ENCODE assay signal across 31 cellular contexts in the genomic region with DNA sequence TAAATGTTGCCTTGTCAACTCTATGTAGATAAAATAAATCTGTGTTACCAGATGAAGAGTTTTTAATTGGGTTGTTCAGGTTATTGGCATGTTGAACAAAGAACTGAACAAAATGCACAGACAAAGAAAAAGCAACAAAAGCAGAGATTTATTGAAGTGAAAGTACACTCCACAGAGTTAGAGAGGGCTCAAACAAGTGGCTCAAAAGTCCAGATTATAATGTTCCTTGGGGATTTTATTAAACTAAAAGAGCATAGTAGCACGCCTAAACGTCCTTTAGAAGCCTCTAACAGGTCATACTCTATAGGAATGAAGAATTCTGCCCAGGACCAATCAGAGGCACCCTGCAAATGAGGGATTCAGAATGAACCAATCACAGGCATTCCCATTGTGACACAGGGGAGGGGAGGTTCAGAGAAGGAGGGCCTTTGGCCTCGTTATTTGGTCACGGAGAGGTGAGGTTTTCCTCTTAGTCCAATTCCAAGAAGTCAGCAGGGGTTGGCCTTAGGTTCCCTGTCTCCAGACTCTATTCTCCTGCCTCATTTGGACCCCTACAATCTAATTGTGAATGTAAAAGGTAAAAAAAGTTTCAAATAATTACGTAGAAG. TPM values are rescaled to one million over a fixed set of nuclear protein-coding genes. Genes with fewer than 3 reads are reported as not detected.
"Had no signal": no experiment of that assay in that cellular context is flagged by ENCODE, and none has a peak within 500 bp of the region (broad histone marks: within the 10 kb centered on the region; RNA-seq: fewer than 3 reads in every experiment).

No MANE protein-coding gene starts in this region.

- H3K4me1 Mint-ChIP-seq: activated CD4-positive, alpha-beta memory T cell treated with anti-CD3 and anti-CD28 coated beads, Interleukin-2, amount 10 ng/mL, durations not matched to agents 7 days and 5 days; activated CD4-positive, alpha-beta T cell treated with anti-CD3 and anti-CD28 coated beads, Interleukin-2, amount 10 ng/mL, durations not matched to agents 7 days and 5 days; activated CD8-positive, alpha-beta memory T cell treated with anti-CD3 and anti-CD28 coated beads, Interleukin-2, amount 10 ng/mL, durations not matched to agents 7 days and 5 days had no signal

- H3K4me3 ChIP-seq: adrenal gland, body of pancreas, esophagus squamous epithelium, gastroesophageal sphincter, heart right ventricle had no signal

- H3K27ac Mint-ChIP-seq: activated CD4-positive, alpha-beta memory T cell treated with anti-CD3 and anti-CD28 coated beads, Interleukin-2, amount 10 ng/mL, durations not matched to agents 7 days and 5 days; activated CD4-positive, alpha-beta T cell treated with anti-CD3 and anti-CD28 coated beads, Interleukin-2, amount 10 ng/mL, durations not matched to agents 7 days and 5 days; activated CD8-positive, alpha-beta memory T cell treated with anti-CD3 and anti-CD28 coated beads, Interleukin-2, amount 10 ng/mL, durations not matched to agents 7 days and 5 days; activated naive CD4-positive, alpha-beta T cell treated with anti-CD3 and anti-CD28 coated beads, Interleukin-2, amount 10 ng/mL, durations not matched to agents 7 days and 5 days; activated naive CD8-positive, alpha-beta T cell treated with anti-CD3 and anti-CD28 coated beads for 36 hours; activated naive CD8-positive, alpha-beta T cell treated with anti-CD3 and anti-CD28 coated beads, Interleukin-2, amount 50 U/mL, for 24 hours; activated T-cell treated with anti-CD3 and anti-CD28 coated beads, Interleukin-2, amount 50 U/mL, for 72 hours; effector memory CD8-positive, alpha-beta T cell had no signal

- DNase-seq: activated CD4-positive, alpha-beta memory T cell treated with anti-CD3 and anti-CD28 coated beads, Interleukin-2, amount 10 ng/mL, durations not matched to agents 7 days and 5 days; activated CD4-positive, alpha-beta T cell treated with anti-CD3 and anti-CD28 coated beads for 1 hour; activated CD4-positive, alpha-beta T cell treated with anti-CD3 and anti-CD28 coated beads for 4 hours; activated CD4-positive, alpha-beta T cell treated with anti-CD3 and anti-CD28 coated beads, Interleukin-2, amount 10 ng/mL, durations not matched to agents 7 days and 5 days; activated CD4-positive, alpha-beta T cell treated with anti-CD3 and anti-CD28 coated beads, Interleukin-2, amount 50 U/mL, for 4 hours; activated CD8-positive, alpha-beta memory T cell treated with anti-CD3 and anti-CD28 coated beads, Interleukin-2, amount 10 ng/mL, durations not matched to agents 7 days and 5 days; activated CD8-positive, alpha-beta memory T cell treated with anti-CD3 and anti-CD28 coated beads, Interleukin-2, amount 50 U/mL, for 4 hours; activated gamma-delta T cell; activated naive CD4-positive, alpha-beta T cell; activated naive CD4-positive, alpha-beta T cell treated with anti-CD3 and anti-CD28 coated beads, Interleukin-2, amount 10 ng/mL, durations not matched to agents 7 days and 5 days; activated naive CD8-positive, alpha-beta T cell treated with anti-CD3 and anti-CD28 coated beads for 36 hours; activated naive CD8-positive, alpha-beta T cell treated with anti-CD3 and anti-CD28 coated beads, Interleukin-2, amount 50 U/mL, for 24 hours; activated T-cell treated with anti-CD3 and anti-CD28 coated beads, Interleukin-2, amount 50 U/mL, for 1 hour; activated T-cell treated with anti-CD3 and anti-CD28 coated beads, Interleukin-2, amount 50 U/mL, for 72 hours; adrenal gland; amygdala; aorta; body of pancreas; caudate nucleus; cortex of kidney; dermis blood vessel endothelial cell; effector CD4-positive, alpha-beta T cell; effector memory CD8-positive, alpha-beta T cell; esophagus squamous epithelium; foreskin melanocyte; heart right ventricle; T-helper 2 cell had no signal

- H3K27ac ChIP-seq: adrenal gland, body of pancreas, epithelial cell of prostate, esophagus squamous epithelium, gastroesophageal sphincter, heart right ventricle had no signal

- H3K27me3 ChIP-seq: adrenal gland, body of pancreas, esophagus squamous epithelium, gastroesophageal sphincter, heart right ventricle had no signal

- H3K4me3 Mint-ChIP-seq: activated CD4-positive, alpha-beta memory T cell treated with anti-CD3 and anti-CD28 coated beads, Interleukin-2, amount 10 ng/mL, durations not matched to agents 7 days and 5 days; activated CD4-positive, alpha-beta T cell treated with anti-CD3 and anti-CD28 coated beads, Interleukin-2, amount 10 ng/mL, durations not matched to agents 7 days and 5 days; activated CD8-positive, alpha-beta memory T cell treated with anti-CD3 and anti-CD28 coated beads, Interleukin-2, amount 10 ng/mL, durations not matched to agents 7 days and 5 days; activated naive CD4-positive, alpha-beta T cell treated with anti-CD3 and anti-CD28 coated beads, Interleukin-2, amount 10 ng/mL, durations not matched to agents 7 days and 5 days; activated naive CD8-positive, alpha-beta T cell treated with anti-CD3 and anti-CD28 coated beads for 36 hours; activated naive CD8-positive, alpha-beta T cell treated with anti-CD3 and anti-CD28 coated beads, Interleukin-2, amount 50 U/mL, for 24 hours; activated T-cell treated with anti-CD3 and anti-CD28 coated beads, Interleukin-2, amount 50 U/mL, for 72 hours; effector memory CD8-positive, alpha-beta T cell had no signal

- H3K4me1 ChIP-seq: adrenal gland, body of pancreas, esophagus squamous epithelium, gastroesophageal sphincter had no signal

- FAIRE-seq: colon, endothelial cell of umbilical vein had no signal

- ATAC-seq: activated CD8-positive, alpha-beta memory T cell treated with anti-CD3 and anti-CD28 coated beads, Interleukin-2, amount 10 ng/mL, durations not matched to agents 7 days and 5 days; activated naive CD8-positive, alpha-beta T cell treated with anti-CD3 and anti-CD28 coated beads, Interleukin-2, amount 50 U/mL, for 24 hours; activated T-cell treated with anti-CD3 and anti-CD28 coated beads, Interleukin-2, amount 50 U/mL, for 72 hours; body of pancreas; effector memory CD8-positive, alpha-beta T cell; gastroesophageal sphincter; heart right ventricle had no signal

- H3K27me3 Mint-ChIP-seq: activated CD4-positive, alpha-beta memory T cell treated with anti-CD3 and anti-CD28 coated beads, Interleukin-2, amount 10 ng/mL, durations not matched to agents 7 days and 5 days; activated CD4-positive, alpha-beta T cell treated with anti-CD3 and anti-CD28 coated beads, Interleukin-2, amount 10 ng/mL, durations not matched to agents 7 days and 5 days; activated CD8-positive, alpha-beta memory T cell treated with anti-CD3 and anti-CD28 coated beads, Interleukin-2, amount 10 ng/mL, durations not matched to agents 7 days and 5 days; activated naive CD4-positive, alpha-beta T cell treated with anti-CD3 and anti-CD28 coated beads, Interleukin-2, amount 10 ng/mL, durations not matched to agents 7 days and 5 days; activated naive CD8-positive, alpha-beta T cell treated with anti-CD3 and anti-CD28 coated beads for 36 hours; activated naive CD8-positive, alpha-beta T cell treated with anti-CD3 and anti-CD28 coated beads, Interleukin-2, amount 50 U/mL, for 24 hours; effector memory CD8-positive, alpha-beta T cell had no signal

RNA-seq across cellular contexts. Expression of a gene that starts 49.4 kb away (rescaled TPM):
- total RNA-seq: endothelial cell of umbilical vein had no signal
